In the genomic region with DNA sequence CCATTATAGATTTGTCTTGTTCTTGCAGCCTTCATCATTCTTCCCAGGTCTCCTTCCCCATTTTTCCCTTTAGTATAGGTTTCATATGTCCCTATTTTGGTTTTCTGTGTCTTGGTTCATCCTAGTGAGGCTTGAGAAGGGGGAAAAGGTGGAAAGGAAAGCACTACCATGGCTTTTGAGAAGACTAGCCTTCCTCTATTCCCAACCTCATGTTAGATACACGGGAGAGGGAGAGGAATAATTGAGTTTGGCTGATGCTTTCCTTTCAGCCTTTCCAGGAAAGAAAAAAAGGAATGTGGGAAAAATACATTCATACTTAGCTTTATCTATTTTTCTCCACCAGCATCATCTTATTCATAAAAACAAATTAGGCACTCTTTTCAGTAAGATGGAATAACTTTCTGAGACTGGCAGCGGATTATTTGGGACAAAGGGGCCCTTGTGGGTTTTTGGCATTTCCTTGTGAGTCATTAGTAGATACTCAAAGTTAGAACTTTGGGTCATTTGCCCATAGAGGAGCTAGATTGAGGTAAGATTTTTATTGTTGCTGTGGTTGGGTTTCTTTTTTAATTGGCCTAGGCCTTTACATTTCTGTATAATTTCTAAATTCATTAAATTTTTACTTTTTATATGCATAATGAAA, we compare ENCODE assay signal across 10 cellular contexts. TPM values are rescaled to one million over a fixed set of nuclear protein-coding genes. Genes with fewer than 3 reads are reported as not detected.
DNase-seq lines count a peak whose midpoint lies in the region; ATAC-seq, FAIRE-seq and TF ChIP-seq lines count a peak whose summit lies in the region.
"Had no signal": no experiment of that assay in that cellular context is flagged by ENCODE, and none has a peak within 500 bp of the region (broad histone marks: within the 10 kb centered on the region; RNA-seq: fewer than 3 reads in every experiment).

No MANE protein-coding gene starts in this region.

- H2BK120ac ChIP-seq in mesendoderm (ENCODE audit: low read depth, low read length): no peak overlapping the region

- peaks cover 7% of the 10 kb centered on the region for H3K79me1 ChIP-seq in mesendoderm (ENCODE audit: low read length)

- no peak overlapping the region for H3K4ac ChIP-seq in mesendoderm (ENCODE audit: low read depth, low read length)

- no peak overlapping the region for H2AK5ac ChIP-seq in mesendoderm (ENCODE audit: low read length)

- no peak overlapping the region for H3K4me2 ChIP-seq in mesendoderm (ENCODE audit: low read length)

- H2BK5ac ChIP-seq in mesendoderm (ENCODE audit: low read length): no peak overlapping the region

- H3K27ac ChIP-seq in RWPE2 (ENCODE audit: poor library complexity, severe bottlenecking) (peak overlapping the region; percentile 58), pancreas (peak overlapping the region in 2 of 4 donors; percentile 20 to 51), mesendoderm (ENCODE audit: low read depth, low read length) (no peak overlapping the region)

- H3K9me3 ChIP-seq in RWPE2 (ENCODE audit: severe bottlenecking) (no peaks in the 10 kb centered on the region), pancreas (no peaks in the 10 kb centered on the region)

- H3K18ac ChIP-seq in mesendoderm (ENCODE audit: low read length): no peak overlapping the region

- H3K36me3 ChIP-seq in RWPE2 (ENCODE audit: low read depth): peaks cover 100% of the 10 kb centered on the region
- peaks cover 0 to 54% (median 19%) of the 10 kb centered on the region in 3 donors for H3K36me3 ChIP-seq in pancreas
- peaks cover 9% of the 10 kb centered on the region for H3K36me3 ChIP-seq in mesendoderm (ENCODE audit: control insufficient read depth, insufficient read depth, low read length)

- no peak overlapping the region for H2BK15ac ChIP-seq in mesendoderm (replicated peaks; ENCODE audit: low read depth)

- H3K56ac ChIP-seq in mesendoderm (ENCODE audit: low read length): no peak overlapping the region

- H3K79me2 ChIP-seq in mesendoderm (ENCODE audit: control insufficient read depth, insufficient read depth, low read length): peaks cover 36% of the 10 kb centered on the region

- 46 to 51% methylated on average over 2 of the region's 2 CpGs for WGBS in pancreas, 2 donors
- WGBS in mesendoderm (ENCODE audit: extremely low coverage, insufficient coverage, low lambda C conversion rate): no CpG with 5 or more reads among the region's 2 CpGs

- DNase-seq in GM04503 (ENCODE audit: low read depth): peak; percentile 45
- DNase-seq in RWPE2 (ENCODE audit: low spot score): no peak
- DNase-seq in dermis blood vessel endothelial cell: peak; percentile 56
- DNase-seq in pancreas: no peak
- no peak for DNase-seq in mesendoderm
- DNase-seq: NCI-H524 treated with DMSO at 0.1 percent for 48 hours, retina had no signal

- no peak overlapping the region for H4K8ac ChIP-seq in mesendoderm (ENCODE audit: low read depth, low read length)

- peak; percentile 69 for ATAC-seq in RWPE2 (ENCODE audit: low read depth)
- ATAC-seq in pancreas: peak in 3 of 4 donors; percentile 38 to 59 (median 40)
- ATAC-seq in GM21786 (IDR thresholded peaks at IDR 0.05; ENCODE audit: unreplicated experiment): no peak
- no peak for ATAC-seq in HG03520 (IDR thresholded peaks at IDR 0.05; ENCODE audit: unreplicated experiment)
- ATAC-seq: activated CD4-positive, CD25-positive, alpha-beta regulatory T cell treated with anti-CD3 and anti-CD28 coated beads, Interleukin-2, amount 50 U/mL, for 24 hours had no signal

- peaks cover 22% of the 10 kb centered on the region for H3K4me1 ChIP-seq in RWPE2 (ENCODE audit: insufficient read depth, poor library complexity, severe bottlenecking)
- H3K4me1 ChIP-seq in pancreas: no peaks in the 10 kb centered on the region
- H3K4me1 ChIP-seq in mesendoderm (ENCODE audit: control insufficient read depth, low read depth, low read length): no peaks in the 10 kb centered on the region

- H3K9ac ChIP-seq in mesendoderm (ENCODE audit: low read length): no peak overlapping the region

- H3K27me3 ChIP-seq in RWPE2 (ENCODE audit: insufficient read depth, poor library complexity, severe bottlenecking) (no peaks in the 10 kb centered on the region), pancreas (no peaks in the 10 kb centered on the region), mesendoderm (ENCODE audit: insufficient read depth, low read length, poor library complexity) (no peaks in the 10 kb centered on the region)

- intact Hi-C loops in pancreas (cut with DNase I): no loop called here

- no peak overlapping the region for H3K23ac ChIP-seq in mesendoderm (ENCODE audit: low read length)

- TF ChIP-seq CTCF in RWPE2 (IDR thresholded peaks at IDR 0.05; ENCODE audit: poor library complexity, severe bottlenecking): no peak
- TF ChIP-seq CTCF in pancreas (IDR thresholded peaks at IDR 0.05): no peak

- H3K4me3 ChIP-seq in RWPE2 (ENCODE audit: severe bottlenecking): no peak overlapping the region
- no peak overlapping the region for H3K4me3 ChIP-seq in pancreas
- no peak overlapping the region for H3K4me3 ChIP-seq in mesendoderm (ENCODE audit: low read length)

- no peak for FAIRE-seq in pancreas (lab: Jason Lieb, UNC)

- no peak overlapping the region for H4K5ac ChIP-seq in mesendoderm (ENCODE audit: low read length)

RNA-seq across cellular contexts. Expression of a gene that starts 23.8 kb away (rescaled TPM):
- total RNA-seq in dermis blood vessel endothelial cell: 171 and 319 TPM in 2 replicates
- total RNA-seq in pancreas: 100 to 1,000 TPM in 3 of 6 donors, 10 to 100 TPM in 3; 84.4 to 116 (median 101) TPM
- 10 to 100 TPM; 33.9 to 46.9 TPM for polyA plus RNA-seq in pancreas
- polyA plus RNA-seq in mesendoderm (2013, experiment 1 of 2): 221 TPM
- polyA plus RNA-seq in mesendoderm (2013, experiment 2 of 2): 221 TPM

RNA-seq across cellular contexts. Expression of a gene that starts 30.1 kb away (rescaled TPM):
- total RNA-seq in dermis blood vessel endothelial cell (12.1 and 28.1 TPM in 2 replicates), pancreas (10 to 100 TPM; 14.5 to 30.2 (median 22.9) TPM)
- polyA plus RNA-seq in pancreas: 10 to 100 TPM; 23.7 to 27.8 TPM
- 81.8 TPM for polyA plus RNA-seq in mesendoderm (2013, experiment 1 of 2)
- polyA plus RNA-seq in mesendoderm (2013, experiment 2 of 2): 82.8 TPM

Comparison
In these comparisons a context has a peak if more than half of its experiments do, and no peak if none do; other contexts are left out.
1. DNase-seq: peak in GM04503 (single experiment) and dermis blood vessel endothelial cell (single experiment); none in RWPE2 (single experiment), pancreas (0 of 6) and mesendoderm (single experiment).
2. ATAC-seq: peak in RWPE2 (single experiment) and pancreas (3 of 4); none in GM21786 (single experiment) and HG03520 (single experiment).